In the genomic region with DNA sequence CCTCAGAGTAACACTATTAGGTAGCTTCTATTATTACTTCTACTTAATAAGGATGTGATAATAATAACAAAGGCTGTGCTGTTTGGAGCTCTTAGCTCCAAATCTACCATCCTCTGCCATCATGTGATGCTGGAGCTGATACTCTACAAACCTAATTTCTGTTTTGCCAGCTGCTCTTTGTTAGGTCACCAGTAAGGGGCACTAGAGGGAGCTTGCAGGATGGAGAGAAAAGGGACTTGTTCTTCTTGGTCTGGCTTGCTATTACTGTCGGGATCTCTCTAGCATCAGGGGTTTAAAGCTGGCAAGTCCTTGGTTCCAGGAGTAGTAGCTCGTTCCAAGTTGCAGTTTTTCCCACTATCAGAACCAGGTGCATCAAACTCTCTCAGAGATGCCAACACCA, we compare ENCODE assay signal across 15 cellular contexts.
DNase-seq lines count a peak whose midpoint lies in the region; TF ChIP-seq lines count a peak whose summit lies in the region.
"Had no signal": no experiment of that assay in that cellular context is flagged by ENCODE, and none has a peak within 500 bp of the region (broad histone marks: within the 10 kb centered on the region; RNA-seq: fewer than 3 reads in every experiment).

No MANE protein-coding gene starts in this region.

- no peak overlapping the region for H2BK120ac ChIP-seq in neuronal stem cell (ENCODE audit: low read depth, low read length)

- peak overlapping the region; percentile 27 for H3K4me2 ChIP-seq in neuronal stem cell (ENCODE audit: insufficient read depth, low read length, poor library complexity, severe bottlenecking)

- WGBS in esophagus muscularis mucosa: 65% methylated on average over 2 of the region's 2 CpGs
- WGBS in neuronal stem cell (ENCODE audit: extremely low coverage in 2 of 2, insufficient read length in 2 of 2, insufficient replicate concordance in 1 of 2), 2 donors: no CpG with 5 or more reads among the region's 2 CpGs
- WGBS in suprapubic skin: 56% methylated on average over 2 of the region's 2 CpGs

- H3K36me3 Mint-ChIP-seq in CD14-positive monocyte: no peaks in the 10 kb centered on the region

- H3K14ac ChIP-seq in neuronal stem cell (ENCODE audit: low read length): no peak overlapping the region

- no peak overlapping the region for H2BK15ac ChIP-seq in neuronal stem cell (ENCODE audit: low read length)

- no peaks in the 10 kb centered on the region for H3K36me3 ChIP-seq in esophagus muscularis mucosa
- no peaks in the 10 kb centered on the region for H3K36me3 ChIP-seq in neuronal stem cell (replicated peaks in 1 of 2; ENCODE audit: control insufficient read depth in 2 of 2, insufficient read depth in 2 of 2, low read length in 2 of 2)
- no peaks in the 10 kb centered on the region for H3K36me3 ChIP-seq in suprapubic skin

- H3K4me3 Mint-ChIP-seq in CD14-positive monocyte: no peak overlapping the region
- H3K4me3 Mint-ChIP-seq: activated T-cell treated with anti-CD3 and anti-CD28 coated beads, Interleukin-2, amount 50 U/mL, for 24 hours; naive thymus-derived CD4-positive, alpha-beta T cell had no signal

- TF ChIP-seq CTCF in esophagus muscularis mucosa (IDR thresholded peaks at IDR 0.05): peak in 1 of 3 experiments; percentile 15
- TF ChIP-seq CTCF in GM13976 (IDR thresholded peaks at IDR 0.05; ENCODE audit: borderline replicate concordance, control extremely low read depth, extremely low read depth, insufficient read depth, missing control alignments): no peak
- TF ChIP-seq CTCF in suprapubic skin (IDR thresholded peaks at IDR 0.05): no peak
- TF ChIP-seq CTCF in CD14-positive monocyte (IDR thresholded peaks at IDR 0.05): no peak

- H3K9me3 Mint-ChIP-seq in CD14-positive monocyte: peaks cover 0 to 12% (median 3%) of the 10 kb centered on the region in 7 donors
- H3K9me3 Mint-ChIP-seq: activated T-cell treated with anti-CD3 and anti-CD28 coated beads, Interleukin-2, amount 50 U/mL, for 24 hours had no signal

- H3K27ac Mint-ChIP-seq in CD14-positive monocyte: no peak overlapping the region
- H3K27ac Mint-ChIP-seq: activated T-cell treated with anti-CD3 and anti-CD28 coated beads, Interleukin-2, amount 50 U/mL, for 24 hours; naive thymus-derived CD4-positive, alpha-beta T cell had no signal

- no peak for TF ChIP-seq EP300 in esophagus muscularis mucosa (IDR thresholded peaks at IDR 0.05)
- TF ChIP-seq EP300 in suprapubic skin (IDR thresholded peaks at IDR 0.05): no peak

- no peak overlapping the region for H2BK5ac ChIP-seq in neuronal stem cell (ENCODE audit: low read length)

- H3K9ac ChIP-seq in neuronal stem cell (ENCODE audit: low read depth, low read length, poor library complexity): no peak overlapping the region

- H3K4me3 ChIP-seq in esophagus muscularis mucosa (no peak overlapping the region), neuronal stem cell (ENCODE audit: low read length in 2 of 2) (peak overlapping the region in 1 of 2 donors; percentile 16), suprapubic skin (no peak overlapping the region)

- no peak overlapping the region for H3K18ac ChIP-seq in neuronal stem cell (ENCODE audit: low read length)

- H3K79me1 ChIP-seq in neuronal stem cell (ENCODE audit: low read depth, low read length): no peaks in the 10 kb centered on the region

- intact Hi-C loops in esophagus muscularis mucosa (cut with DNase I): no loop called here
- intact Hi-C loops in CD14-positive monocyte (cut with micrococcal nuclease): no loop called here

- H3K4ac ChIP-seq in neuronal stem cell (ENCODE audit: low read length): no peak overlapping the region

- H3K4me1 Mint-ChIP-seq in CD14-positive monocyte: peaks cover 13% of the 10 kb centered on the region

- H4K8ac ChIP-seq in neuronal stem cell (ENCODE audit: low read depth, low read length): no peak overlapping the region

- H4K91ac ChIP-seq in neuronal stem cell (ENCODE audit: low read depth, low read length, poor library complexity): no peak overlapping the region

- in situ Hi-C loops in GM13976 (cut with MboI; ENCODE audit: low sequenced_read_pairs, unreplicated experiment): no loop called here

- no peaks in the 10 kb centered on the region for H3K27me3 ChIP-seq in esophagus muscularis mucosa
- no peaks in the 10 kb centered on the region for H3K27me3 ChIP-seq in neuronal stem cell (ENCODE audit: control insufficient read depth in 3 of 3, insufficient read depth in 3 of 3, low read depth in 1 of 3, low read length in 3 of 3)
- H3K27me3 ChIP-seq in suprapubic skin: no peaks in the 10 kb centered on the region

- no peak overlapping the region for H3K23ac ChIP-seq in neuronal stem cell (ENCODE audit: low read depth, low read length, poor library complexity)

- peaks cover 5 to 7% (median 5%) of the 10 kb centered on the region in 3 donors for H3K27me3 Mint-ChIP-seq in CD14-positive monocyte (ENCODE audit: low read depth in 3 of 3)

- H3K9me3 ChIP-seq in esophagus muscularis mucosa (no peaks in the 10 kb centered on the region), neuronal stem cell (replicated peaks in 1 of 2; ENCODE audit: control insufficient read depth in 2 of 2, insufficient read depth in 1 of 2, low read depth in 1 of 2, low read length in 2 of 2) (peaks cover 0 to 12% of the 10 kb centered on the region in 2 donors), suprapubic skin (no peaks in the 10 kb centered on the region)

- H3K27ac ChIP-seq in esophagus muscularis mucosa (replicated peaks in 1 of 4) (peak overlapping the region in 3 of 4 donors; percentile 41 to 56 (median 43)), neuronal stem cell (replicated peaks; ENCODE audit: low read length) (peak overlapping the region; percentile 28), suprapubic skin (no peak overlapping the region)
- H3K27ac ChIP-seq: epithelial cell of prostate had no signal

- H3K4me1 ChIP-seq in esophagus muscularis mucosa: peaks cover 9 to 20% (median 16%) of the 10 kb centered on the region in 4 donors
- peaks cover 4 to 11% of the 10 kb centered on the region in 2 donors for H3K4me1 ChIP-seq in neuronal stem cell (ENCODE audit: control insufficient read depth in 2 of 2, insufficient read depth in 1 of 2, low read depth in 1 of 2, low read length in 2 of 2)
- H3K4me1 ChIP-seq in suprapubic skin: peaks cover 5% of the 10 kb centered on the region

- TF ChIP-seq POLR2A in esophagus muscularis mucosa (IDR thresholded peaks at IDR 0.05; ENCODE audit: low read depth): no peak
- TF ChIP-seq POLR2A in suprapubic skin (IDR thresholded peaks at IDR 0.05): no peak

- no peak overlapping the region for H2AK5ac ChIP-seq in neuronal stem cell (ENCODE audit: low read depth, low read length)

- DNase-seq in DMS53 (lab: John Stamatoyannopoulos, UW) (peak; percentile 5), DMS53 treated with DMSO at 0.1 percent for 48 hours (lab: John Stamatoyannopoulos, UW; ENCODE audit: unreplicated experiment) (no peak), NCI-H69 (lab: John Stamatoyannopoulos, UW) (peak; percentile 26), esophagus muscularis mucosa (ENCODE audit: extremely low spot score) (no peak), neuronal stem cell (ENCODE audit: low spot score) (no peak), GM13976 (ENCODE audit: low spot score) (no peak), suprapubic skin (ENCODE audit: low spot score in 2 of 2) (no peak), CD14-positive monocyte (ENCODE audit: low spot score) (no peak)
- DNase-seq: activated T-cell treated with anti-CD3 and anti-CD28 coated beads, Interleukin-2, amount 50 U/mL, for 24 hours; aorta; DMS79 treated with DMSO at 0.1 percent for 48 hours; naive thymus-derived CD4-positive, alpha-beta T cell; NCI-H1092; trophoblast cell had no signal

- peak overlapping the region; percentile 83 for H2AFZ ChIP-seq in neuronal stem cell (ENCODE audit: low read length)

- H2BK12ac ChIP-seq in neuronal stem cell (ENCODE audit: low read length): no peak overlapping the region

Comparison
In these comparisons a context has a peak if more than half of its experiments do, and no peak if none do; other contexts are left out.
1. DNase-seq: peak in DMS53 (single experiment) and NCI-H69 (single experiment); none in DMS53 treated with DMSO at 0.1 percent for 48 hours (single experiment), esophagus muscularis mucosa (single experiment), neuronal stem cell (single experiment), GM13976 (single experiment), suprapubic skin (0 of 2) and CD14-positive monocyte (single experiment).